7 cellular contexts compared by ENCODE assay signal in genomic region chr10:93702278-93703001, GRCh38. TPM values are rescaled to one million over a fixed set of nuclear protein-coding genes. Genes with fewer than 3 reads are reported as not detected.
A peak's percentile ranks its signal among the peaks of the same experiment; 100 is the strongest.
DNase-seq lines count a peak whose midpoint lies in the region; ATAC-seq, FAIRE-seq and TF ChIP-seq lines count a peak whose summit lies in the region.

Gene FRA10AC1, minus strand, starts transcription at chr10:93702592. Its CDS starts 2,486 bp downstream, at chr10:93700106.

- intact Hi-C loops in GM12878 (cut with micrococcal nuclease; ENCODE audit: unreplicated experiment), result loop anchor here (1.0 to 5.0 kb wide), 3 partner anchors 40 to 114 kb away; partner anchors contain the start of gene LGI1
- intact Hi-C loops in sciatic nerve (cut with DNase I), result no loop called here

- FAIRE-seq in GM12878 (lab: Jason Lieb, UNC), result peak; percentile 59

- SMC1A ChIA-PET in GM12878 (lab: Charles Lee; ENCODE audit: uncharacterized antibody, unreplicated experiment), result interaction anchor here (0.6 to 4.6 kb wide), 18 partner anchors 9 to 618 kb away, joined by 3 to 36 read pairs (median 4); partner anchors contain the start of genes LGI1 and SLC35G1

- BruUV-seq in GM12878 (replicated peaks; lab: Mats Ljungman, UMichigan), result no TSS peak

- TF ChIP-seq CTCF in GM12878 (IDR thresholded peaks at IDR 0.05 in 2 of 3, conservative IDR thresholded peaks at IDR 0.05 in 1 of 3; ENCODE audit: control insufficient read depth in 2 of 3, extremely low read depth in 1 of 3, insufficient read depth in 1 of 3, low read depth in 3 of 3, low read length in 3 of 3), result peak; percentile 50 to 55 (median 54); a peak in 5 of 6 replicates

- WGBS in GM12878 (ENCODE audit: insufficient coverage, insufficient replicate concordance, low lambda C conversion rate, missing lambda C conversion rate), result 2% methylated on average over 48 of the region's 51 CpGs

- DNase-seq in NCI-H2029 (lab: John Stamatoyannopoulos, UW) (peak; percentile 64), T1000 (lab: John Stamatoyannopoulos, UW) (peak; percentile 93), GM12878 (ENCODE audit: low read depth, low spot score) (no peak), iPS DF 4.7 (ENCODE audit: extremely low read depth, low spot score) (peak; percentile 49), sciatic nerve (ENCODE audit: low spot score) (peak; percentile 95)

- ATAC-seq in GM18508 (IDR thresholded peaks at IDR 0.05; ENCODE audit: insufficient read depth, unreplicated experiment), result peak; percentile 41
- peak; percentile 73 for ATAC-seq in HG02973 (IDR thresholded peaks at IDR 0.05; ENCODE audit: unreplicated experiment)
- ATAC-seq in GM12878, result peak; percentile 91
- peak; percentile 99 for ATAC-seq in sciatic nerve

- no peaks in the 10 kb centered on the region for H3K9me3 ChIP-seq in GM12878 (replicated peaks; ENCODE audit: control insufficient read depth, insufficient read depth, low read length)

- H3K4me1 ChIP-seq in GM12878 (ENCODE audit: control insufficient read depth, insufficient read depth, low read length), result no peaks in the 10 kb centered on the region

- H3K4me3 ChIP-seq in GM12878, result peak within 1 kb of the TSS; percentile 87

- peak; percentile 86 for TF ChIP-seq POLR2A in GM12878 (IDR thresholded peaks at IDR 0.05; ENCODE audit: low read depth, low read length)

- RAD21 ChIA-PET in GM12878 (lab: Charles Lee; ENCODE audit: unreplicated experiment), result interaction anchor here (0.6 to 3.5 kb wide), 14 partner anchors 10 to 618 kb away, joined by 3 to 18 read pairs (median 4); no protein-coding TSS in a partner anchor

- POLR2A ChIA-PET in GM12878 (lab: Charles Lee), result interaction anchor here (0.6 to 0.8 kb wide), 4 partner anchors 13 to 700 kb away, joined by 3 read pairs; partner anchors contain the start of gene TBC1D12

- peak within 1 kb of the TSS; percentile 76 for H3K27ac ChIP-seq in GM12878 (ENCODE audit: control insufficient read depth, insufficient read depth)

- H2AFZ ChIP-seq in GM12878 (ENCODE audit: control insufficient read depth, low read depth, low read length), result peak within 1 kb of the TSS; percentile 83

- peaks cover 5% of the 10 kb centered on the region for H3K79me2 ChIP-seq in GM12878 (ENCODE audit: control insufficient read depth, insufficient read depth, low read length)

- H4K20me1 ChIP-seq in GM12878 (ENCODE audit: control insufficient read depth, insufficient read depth), result no peaks in the 10 kb centered on the region

- peak within 1 kb of the TSS; percentile 89 for H3K4me2 ChIP-seq in GM12878 (ENCODE audit: control insufficient read depth, insufficient read depth)

- H3K9ac ChIP-seq in GM12878 (ENCODE audit: control insufficient read depth, insufficient read depth, low read length), result peak within 1 kb of the TSS; percentile 84

- no peaks in the 10 kb centered on the region for H3K27me3 ChIP-seq in GM12878 (replicated peaks in 1 of 2; ENCODE audit: control insufficient read depth in 2 of 2, insufficient read depth in 2 of 2, low read length in 1 of 2)

- in situ Hi-C loops in GM12878 (cut with MboI), result loop anchor here (5.0 kb wide), 1 partner anchor 110 kb away; no protein-coding TSS in a partner anchor

- peak; percentile 52 for TF ChIP-seq RAD21 in GM12878 (IDR thresholded peaks at IDR 0.05; ENCODE audit: insufficient read depth, low read depth, low read length)

- peak; percentile 39 to 71; a peak in 2 of 4 replicates for TF ChIP-seq EP300 in GM12878 (IDR thresholded peaks at IDR 0.05; ENCODE audit: borderline replicate concordance in 1 of 2, control insufficient read depth in 1 of 2, low read depth in 2 of 2, low read length in 2 of 2)

- CTCF ChIA-PET in GM12878 (lab: Yijun Ruan, JAX), result interaction anchor here (0.7 to 4.3 kb wide), 16 partner anchors 9 to 192 kb away, joined by 3 to 46 read pairs (median 4); no protein-coding TSS in a partner anchor

- H3K36me3 ChIP-seq in GM12878 (ENCODE audit: control insufficient read depth in 2 of 2, insufficient read depth in 2 of 2, low read length in 1 of 2), result no peaks in the 10 kb centered on the region; a peak in 1 of 4 replicates

TF ChIP-seq in GM12878, 131 proteins besides CTCF, POLR2A, EP300 and RAD21 (continues in another document):
- TF ChIP-seq FOXK2 (IDR thresholded peaks at IDR 0.05), result no peak
- TF ChIP-seq SMAD1 (IDR thresholded peaks at IDR 0.05; ENCODE audit: low read depth, partially characterized antibody), result peak; percentile 39
- no peak for TF ChIP-seq USF2 (IDR thresholded peaks at IDR 0.05; ENCODE audit: borderline replicate concordance, low read depth, low read length)
- TF ChIP-seq EZH2 (IDR thresholded peaks at IDR 0.05; ENCODE audit: borderline replicate concordance, control insufficient read depth, low read depth, low read length), result no peak
- TF ChIP-seq, protein P1, sequence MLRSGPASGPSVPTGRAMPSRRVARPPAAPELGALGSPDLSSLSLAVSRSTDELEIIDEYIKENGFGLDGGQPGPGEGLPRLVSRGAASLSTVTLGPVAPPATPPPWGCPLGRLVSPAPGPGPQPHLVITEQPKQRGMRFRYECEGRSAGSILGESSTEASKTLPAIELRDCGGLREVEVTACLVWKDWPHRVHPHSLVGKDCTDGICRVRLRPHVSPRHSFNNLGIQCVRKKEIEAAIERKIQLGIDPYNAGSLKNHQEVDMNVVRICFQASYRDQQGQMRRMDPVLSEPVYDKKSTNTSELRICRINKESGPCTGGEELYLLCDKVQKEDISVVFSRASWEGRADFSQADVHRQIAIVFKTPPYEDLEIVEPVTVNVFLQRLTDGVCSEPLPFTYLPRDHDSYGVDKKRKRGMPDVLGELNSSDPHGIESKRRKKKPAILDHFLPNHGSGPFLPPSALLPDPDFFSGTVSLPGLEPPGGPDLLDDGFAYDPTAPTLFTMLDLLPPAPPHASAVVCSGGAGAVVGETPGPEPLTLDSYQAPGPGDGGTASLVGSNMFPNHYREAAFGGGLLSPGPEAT (IDR thresholded peaks at IDR 0.05; ENCODE audit: low read depth), result peak; percentile 94
- TF ChIP-seq PRDM15 (CRISPR knock-in tag; IDR thresholded peaks at IDR 0.05), result no peak
- TF ChIP-seq MTA2 (IDR thresholded peaks at IDR 0.05; ENCODE audit: low read depth), result peak; percentile 43; the same call in 1 of the 2 replicates
- TF ChIP-seq CBX3 (IDR thresholded peaks at IDR 0.05; ENCODE audit: borderline replicate concordance, low read depth), result no peak
- peak; percentile 86 for TF ChIP-seq SMAD5 (IDR thresholded peaks at IDR 0.05; ENCODE audit: low read depth)
- TF ChIP-seq SMC3 (IDR thresholded peaks at IDR 0.05; ENCODE audit: borderline replicate concordance, low read length), result peak; percentile 25; the same call in 1 of the 2 replicates

RNA-seq across cellular contexts. Expression of gene FRA10AC1, which starts in this region (rescaled TPM):
- total RNA-seq in GM12878 (2013; cell fraction: nucleolus; rRNA removed), result 120 and 179 TPM in 2 replicates
- 8.5 and 8.9 TPM in 2 replicates for total RNA-seq in GM12878 (2014; rRNA removed)
- total RNA-seq in GM12878 (2014; rRNA removed; fragmentation: Illumina TruSeq; extraction: Trizol), result 9.8 and 11.0 TPM in 2 replicates
- total RNA-seq in GM12878 (2021), result 7.3 and 9.7 TPM in 2 replicates
- 3.8 TPM for polyA plus RNA-seq in GM12878 (2011; ENCODE audit: low read depth)
- 18.1 and 33.3 TPM in 2 replicates for polyA plus RNA-seq in GM12878 (2011; rRNA removed)
- 2.0 and 10.9 TPM in 2 replicates for polyA plus RNA-seq in GM12878 (2011; cell fraction: cytosol; rRNA removed)
- 20.2 and 26.3 TPM in 2 replicates for polyA plus RNA-seq in GM12878 (2011; cell fraction: nucleus; rRNA removed)
- polyA plus RNA-seq in GM12878 (2012), result 11.8 and 15.9 TPM in 2 replicates
- 13.3 and 20.6 TPM in 2 replicates for polyA plus RNA-seq in GM12878 (2014; fragmentation: Illumina TruSeq; extraction: Trizol)
- 10 to 100 TPM in 1 of 2 experiments, 1 to 10 TPM in 1; 5.3 to 10.8 TPM for polyA plus RNA-seq in GM12878 (2014; fragmentation: Nextera tagmentation; extraction: Ambion mirVana)
- 6.6 and 10.0 TPM in 2 replicates for polyA plus RNA-seq in GM12878 (2014; rRNA removed)
- polyA plus RNA-seq in GM12878 (2016; fragmentation: Nextera tagmentation; extraction: Ambion mirVana), result 10 to 100 TPM in 1 of 2 experiments, 1 to 10 TPM in 1; 9.8 to 11.0 TPM
- 8.3 and 8.4 TPM in 2 replicates for polyA minus RNA-seq in GM12878 (2011; rRNA and poly(A)+ RNA removed)
- 2.8 and 3.1 TPM in 2 replicates for polyA minus RNA-seq in GM12878 (2011; cell fraction: cytosol; rRNA and poly(A)+ RNA removed)
- polyA minus RNA-seq in GM12878 (2011; cell fraction: nucleus; rRNA and poly(A)+ RNA removed), result 21.9 and 34.9 TPM in 2 replicates
- total RNA-seq in sciatic nerve, result 40.9 TPM

Comparison
In these comparisons a context has a peak if more than half of its experiments do, and no peak if none do; other contexts are left out.
1. ATAC-seq: peak in every context shown above with its lines; median percentile 99 in sciatic nerve; 91 in GM12878; 73 in HG02973; 41 in GM18508.